ENCODE assay signal across 8 cellular contexts in the genomic region with DNA sequence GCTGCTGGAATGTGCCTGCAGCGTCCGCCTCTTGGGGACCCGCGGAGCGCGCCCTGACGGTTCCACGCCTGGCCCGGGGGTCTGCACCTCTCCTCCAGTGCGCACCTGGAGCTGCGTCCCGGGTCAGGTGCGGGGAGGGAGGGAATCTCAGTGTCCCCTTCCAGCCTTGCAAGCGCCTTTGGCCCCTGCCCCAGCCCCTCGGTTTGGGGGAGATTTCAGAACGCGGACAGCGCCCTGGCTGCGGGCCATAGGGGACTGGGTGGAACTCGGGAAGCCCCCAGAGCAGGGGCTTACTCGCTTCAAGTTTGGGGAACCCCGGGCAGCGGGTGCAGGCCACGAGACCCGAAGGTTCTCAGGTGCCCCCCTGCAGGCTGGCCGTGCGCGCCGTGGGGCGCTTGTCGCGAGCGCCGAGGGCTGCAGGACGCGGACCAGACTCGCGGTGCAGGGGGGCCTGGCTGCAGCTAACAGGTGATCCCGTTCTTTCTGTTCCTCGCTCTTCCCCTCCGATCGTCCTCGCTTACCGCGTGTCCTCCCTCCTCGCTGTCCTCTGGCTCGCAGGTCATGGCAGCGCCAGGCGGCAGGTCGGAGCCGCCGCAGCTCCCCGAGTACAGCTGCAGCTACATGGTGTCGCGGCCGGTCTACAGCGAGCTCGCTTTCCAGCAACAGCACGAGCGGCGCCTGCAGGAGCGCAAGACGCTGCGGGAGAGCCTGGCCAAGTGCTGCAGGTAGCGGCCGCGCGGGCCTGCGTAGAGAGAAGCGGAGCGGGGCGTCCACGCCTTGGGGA. TPM values are rescaled to one million over a fixed set of nuclear protein-coding genes. Genes with fewer than 3 reads are reported as not detected.
DNase-seq lines count a peak whose midpoint lies in the region; ATAC-seq and TF ChIP-seq lines count a peak whose summit lies in the region.

No MANE protein-coding gene starts in this region.

- H3K4me3 ChIP-seq in LNCaP clone FGC (ENCODE audit: low read depth, low read length) = peak overlapping the region; percentile 55
- peak overlapping the region; percentile 63 to 75 for H3K4me3 ChIP-seq in duodenal mucosa (ENCODE audit: low read depth in 1 of 2, low read length in 2 of 2)
- H3K4me3 ChIP-seq in mesendoderm (ENCODE audit: low read length) = no peak overlapping the region

- intact Hi-C loops in activated CD4-positive, alpha-beta T cell treated with anti-CD3 and anti-CD28 coated beads for 36 hours (cut with DNase I, micrococcal nuclease) = loop anchor here (2.0 to 10.0 kb wide), 7 partner anchors 79 to 494 kb away; partner anchors contain the start of genes HBP1 (in 2 of the 2), BCAP29 (in 1 of the 2), COG5 (in 1 of the 2) and DUS4L (in 1 of the 2)

- no peak overlapping the region for H2AK5ac ChIP-seq in mesendoderm (ENCODE audit: low read length)

- H3K36me3 ChIP-seq in duodenal mucosa (ENCODE audit: control insufficient read depth in 1 of 2, insufficient read depth in 2 of 2, low read length in 2 of 2) = no peaks in the 10 kb centered on the region
- no peaks in the 10 kb centered on the region for H3K36me3 ChIP-seq in mesendoderm (ENCODE audit: control insufficient read depth, insufficient read depth, low read length)

- H3K56ac ChIP-seq in mesendoderm (ENCODE audit: low read length) = no peak overlapping the region

- H3K27me3 ChIP-seq in duodenal mucosa (ENCODE audit: control insufficient read depth in 1 of 2, insufficient read depth in 2 of 2, low read length in 2 of 2) = peaks cover 41 to 52% of the 10 kb centered on the region in 2 donors
- peaks cover 34% of the 10 kb centered on the region for H3K27me3 ChIP-seq in mesendoderm (ENCODE audit: insufficient read depth, low read length, poor library complexity)

- WGBS in mesendoderm (ENCODE audit: extremely low coverage, insufficient coverage, low lambda C conversion rate) = no CpG with 5 or more reads among the region's 73 CpGs

- H4K8ac ChIP-seq in mesendoderm (ENCODE audit: low read depth, low read length) = no peak overlapping the region

- no peak overlapping the region for H3K18ac ChIP-seq in mesendoderm (ENCODE audit: low read length)

- H3K36me3 Mint-ChIP-seq in activated CD4-positive, alpha-beta T cell treated with anti-CD3 and anti-CD28 coated beads for 36 hours (ENCODE audit: low read depth) = no peaks in the 10 kb centered on the region
- H3K36me3 Mint-ChIP-seq in stimulated activated naive B cell treated with anti-CD40 and anti-IgM and Interleukin-4, amounts not matched to agents 10 μg/mL and 1 μg/mL and 100 μg/mL, for 72 hours = no peaks in the 10 kb centered on the region

- H3K27ac ChIP-seq in duodenal mucosa (ENCODE audit: low read depth, low read length) (no peak overlapping the region), mesendoderm (ENCODE audit: low read depth, low read length) (no peak overlapping the region)

- H3K4me3 Mint-ChIP-seq in activated CD4-positive, alpha-beta T cell treated with anti-CD3 and anti-CD28 coated beads for 36 hours = peak overlapping the region; percentile 78
- peak overlapping the region; percentile 88 to 91 for H3K4me3 Mint-ChIP-seq in stimulated activated naive B cell treated with anti-CD40 and anti-IgM and Interleukin-4, amounts not matched to agents 10 μg/mL and 1 μg/mL and 100 μg/mL, for 72 hours

- DNase-seq in AG08396 (ENCODE audit: low spot score) (peak; percentile 52), LNCaP clone FGC (ENCODE audit: low read depth) (peak; percentile 59), mesendoderm (peak; percentile 82), GDM1 (lab: John Stamatoyannopoulos, UW) (no peak)
- DNase-seq in activated CD4-positive, alpha-beta T cell treated with anti-CD3 and anti-CD28 coated beads for 36 hours = peak; percentile 77
- peak; percentile 48 for DNase-seq in stimulated activated naive B cell treated with anti-CD40 and anti-IgM and Interleukin-4, amounts not matched to agents 10 μg/mL and 1 μg/mL and 100 μg/mL, for 72 hours

- no peaks in the 10 kb centered on the region for H3K9me3 ChIP-seq in duodenal mucosa (ENCODE audit: control insufficient read depth in 1 of 2, low read length in 2 of 2)

- no peak overlapping the region for H2BK15ac ChIP-seq in mesendoderm (replicated peaks; ENCODE audit: low read depth)

- H3K4me1 ChIP-seq in duodenal mucosa (ENCODE audit: control insufficient read depth in 1 of 2, insufficient read depth in 2 of 2, low read length in 2 of 2) = peaks cover 7 to 17% of the 10 kb centered on the region in 2 donors
- no peaks in the 10 kb centered on the region for H3K4me1 ChIP-seq in mesendoderm (ENCODE audit: control insufficient read depth, low read depth, low read length)

- peaks cover 21% of the 10 kb centered on the region for H3K27me3 Mint-ChIP-seq in activated CD4-positive, alpha-beta T cell treated with anti-CD3 and anti-CD28 coated beads for 36 hours
- H3K27me3 Mint-ChIP-seq in stimulated activated naive B cell treated with anti-CD40 and anti-IgM and Interleukin-4, amounts not matched to agents 10 μg/mL and 1 μg/mL and 100 μg/mL, for 72 hours = peaks cover 0 to 8% of the 10 kb centered on the region in 2 donors

- CTCF ChIA-PET in activated CD4-positive, alpha-beta T cell treated with anti-CD3 and anti-CD28 coated beads for 36 hours (lab: Charles Lee) = interaction anchor here (0.6 to 1.7 kb wide), 4 partner anchors 22 to 706 kb away, joined by 3 to 7 read pairs (median 4); no protein-coding TSS in a partner anchor

- no peak overlapping the region for H3K23ac ChIP-seq in mesendoderm (ENCODE audit: low read length)

- H3K9ac ChIP-seq in duodenal mucosa (ENCODE audit: low read depth in 1 of 2, low read length in 2 of 2) = no peak overlapping the region
- H3K9ac ChIP-seq in mesendoderm (ENCODE audit: low read length) = no peak overlapping the region

- POLR2A ChIA-PET in activated CD4-positive, alpha-beta T cell treated with anti-CD3 and anti-CD28 coated beads for 36 hours (lab: Charles Lee) = interaction anchor here (1.2 kb wide), 1 partner anchor 82 kb away, joined by 3 read pairs; no protein-coding TSS in a partner anchor

- peak overlapping the region; percentile 82 for H3K27ac Mint-ChIP-seq in activated CD4-positive, alpha-beta T cell treated with anti-CD3 and anti-CD28 coated beads for 36 hours
- H3K27ac Mint-ChIP-seq in stimulated activated naive B cell treated with anti-CD40 and anti-IgM and Interleukin-4, amounts not matched to agents 10 μg/mL and 1 μg/mL and 100 μg/mL, for 72 hours = peak overlapping the region; percentile 48

- H3K79me1 ChIP-seq in mesendoderm (ENCODE audit: low read length) = no peaks in the 10 kb centered on the region

- no peaks in the 10 kb centered on the region for H3K79me2 ChIP-seq in mesendoderm (ENCODE audit: control insufficient read depth, insufficient read depth, low read length)

- peak; percentile 61 for TF ChIP-seq CTCF in LNCaP clone FGC (IDR thresholded peaks at IDR 0.05; ENCODE audit: control insufficient read depth, extremely low read depth, insufficient read depth)

- H3K4ac ChIP-seq in mesendoderm (ENCODE audit: low read depth, low read length) = no peak overlapping the region

- ATAC-seq in GM19035 (IDR thresholded peaks at IDR 0.05; ENCODE audit: unreplicated experiment) = peak; percentile 47
- ATAC-seq in activated CD4-positive, alpha-beta T cell treated with anti-CD3 and anti-CD28 coated beads for 36 hours = peak; percentile 43
- ATAC-seq in stimulated activated naive B cell treated with anti-CD40 and anti-IgM and Interleukin-4, amounts not matched to agents 10 μg/mL and 1 μg/mL and 100 μg/mL, for 72 hours (replicated peaks) = peak; percentile 43 to 45

- H2BK120ac ChIP-seq in mesendoderm (ENCODE audit: low read depth, low read length) = no peak overlapping the region

- peak overlapping the region; percentile 73 for H3K4me2 ChIP-seq in mesendoderm (ENCODE audit: low read length)

- H2BK5ac ChIP-seq in mesendoderm (ENCODE audit: low read length) = no peak overlapping the region

- no peaks in the 10 kb centered on the region for H3K9me3 Mint-ChIP-seq in activated CD4-positive, alpha-beta T cell treated with anti-CD3 and anti-CD28 coated beads for 36 hours (ENCODE audit: low read depth)
- no peaks in the 10 kb centered on the region for H3K9me3 Mint-ChIP-seq in stimulated activated naive B cell treated with anti-CD40 and anti-IgM and Interleukin-4, amounts not matched to agents 10 μg/mL and 1 μg/mL and 100 μg/mL, for 72 hours

- H4K5ac ChIP-seq in mesendoderm (ENCODE audit: low read length) = no peak overlapping the region

- peaks cover 31% of the 10 kb centered on the region for H3K4me1 Mint-ChIP-seq in activated CD4-positive, alpha-beta T cell treated with anti-CD3 and anti-CD28 coated beads for 36 hours
- peaks cover 24 to 35% of the 10 kb centered on the region in 2 donors for H3K4me1 Mint-ChIP-seq in stimulated activated naive B cell treated with anti-CD40 and anti-IgM and Interleukin-4, amounts not matched to agents 10 μg/mL and 1 μg/mL and 100 μg/mL, for 72 hours

RNA-seq across cellular contexts. Expression of gene SLC26A4, which starts 0.6 kb away (rescaled TPM):
- total RNA-seq in activated CD4-positive, alpha-beta T cell treated with anti-CD3 and anti-CD28 coated beads for 36 hours = 1 to 10 TPM; 1.5 to 2.1 TPM
- 0.01 TPM for polyA plus RNA-seq in mesendoderm (2013, experiment 1 of 2)
- polyA plus RNA-seq in mesendoderm (2013, experiment 2 of 2) = 0.04 TPM
